8 cellular contexts compared by ENCODE assay signal in the genomic region with DNA sequence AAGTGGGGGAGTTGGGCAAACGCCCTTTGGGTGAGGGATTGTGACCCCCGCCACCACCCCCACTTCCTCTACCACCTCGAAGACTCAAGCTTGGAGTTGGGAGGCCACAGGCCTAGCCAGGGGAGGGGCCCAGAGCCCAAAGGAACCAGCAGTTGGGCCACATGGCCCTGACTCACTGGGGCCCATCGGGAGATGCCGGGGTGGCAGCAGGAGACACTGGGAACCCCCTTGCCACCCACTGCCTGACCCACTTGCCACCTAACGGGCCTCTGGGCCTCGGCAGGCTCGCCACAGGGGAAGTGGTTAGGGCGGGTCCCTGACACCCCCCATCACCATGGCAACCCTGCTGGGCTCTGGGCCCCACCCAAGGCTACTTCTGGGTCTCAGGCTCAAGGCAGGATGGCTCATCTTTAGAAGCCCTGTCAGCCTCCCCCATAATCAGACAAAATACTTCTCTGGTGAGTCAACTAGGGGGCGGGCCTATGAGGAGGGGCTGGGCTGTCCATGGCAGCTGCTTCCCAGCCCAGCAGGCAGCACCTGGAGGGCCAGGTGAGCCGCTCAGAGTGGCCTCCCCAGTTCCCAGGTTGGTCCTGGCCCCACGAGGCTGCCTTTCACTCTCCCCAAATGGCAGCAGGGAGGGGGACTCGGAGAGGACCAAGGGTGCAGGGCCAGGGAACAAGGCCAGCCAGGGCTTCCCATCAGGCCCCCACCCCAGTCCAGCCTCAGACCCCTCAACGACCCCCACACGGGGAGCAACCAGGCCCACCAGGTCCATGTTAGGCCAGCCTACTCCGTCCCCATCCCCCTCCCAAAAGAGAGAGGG. TPM values are rescaled to one million over a fixed set of nuclear protein-coding genes. Genes with fewer than 3 reads are reported as not detected.
DNase-seq lines count a peak whose midpoint lies in the region; TF ChIP-seq lines count a peak whose summit lies in the region.

No MANE protein-coding gene starts in this region.

- H3K9ac ChIP-seq in duodenal mucosa (ENCODE audit: low read depth in 1 of 2, low read length in 2 of 2) = peak overlapping the region; percentile 38 to 56

- H3K4me3 ChIP-seq in AG10803 (ENCODE audit: low read length) (peak overlapping the region; percentile 86), duodenal mucosa (ENCODE audit: low read depth in 1 of 2, low read length in 2 of 2) (peak overlapping the region; percentile 50 to 52)

- no peaks in the 10 kb centered on the region for H3K27me3 ChIP-seq in duodenal mucosa (ENCODE audit: control insufficient read depth in 1 of 2, insufficient read depth in 2 of 2, low read length in 2 of 2)

- no peaks in the 10 kb centered on the region for H3K9me3 ChIP-seq in duodenal mucosa (ENCODE audit: control insufficient read depth in 1 of 2, low read length in 2 of 2)

- peak overlapping the region; percentile 70 for H3K27ac ChIP-seq in duodenal mucosa (ENCODE audit: low read depth, low read length)

- peaks cover 3 to 18% of the 10 kb centered on the region in 2 donors for H3K4me1 ChIP-seq in duodenal mucosa (ENCODE audit: control insufficient read depth in 1 of 2, insufficient read depth in 2 of 2, low read length in 2 of 2)

- TF ChIP-seq CTCF in AG10803 (conservative IDR thresholded peaks at IDR 0.05; ENCODE audit: low read length) (no peak), GM20000 (IDR thresholded peaks at IDR 0.05; ENCODE audit: extremely low read depth, missing control alignments) (no peak)

- DNase-seq in AG10803 (ENCODE audit: low read depth) (peak; percentile 93), GM20000 (ENCODE audit: low spot score) (peak; percentile 68), NCI-H2196 (lab: John Stamatoyannopoulos, UW; ENCODE audit: unreplicated experiment) (peak; percentile 57), mucosa of gallbladder (ENCODE audit: low spot score) (peak; percentile 66), NCI-H2171 treated with DMSO at 0.1 percent for 48 hours (lab: John Stamatoyannopoulos, UW) (no peak)
- DNase-seq in activated CD4-positive, alpha-beta T cell treated with anti-CD3 and anti-CD28 coated beads, Interleukin-2, amount 50 U/mL, for 24 hours (ENCODE audit: low read depth in 1 of 2, low spot score in 1 of 2) = peak; percentile 69 to 83
- DNase-seq in stimulated activated CD8-positive, alpha-beta memory T cell treated with anti-CD3 and anti-CD28 coated beads, Interleukin-4, amount 100 ng/mL, for 48 hours = peak; percentile 93

- peaks cover 0 to 14% of the 10 kb centered on the region in 2 donors for H3K36me3 ChIP-seq in duodenal mucosa (ENCODE audit: control insufficient read depth in 1 of 2, insufficient read depth in 2 of 2, low read length in 2 of 2)

RNA-seq across cellular contexts. Expression of gene FLNA, which starts 5.6 kb away (rescaled TPM):
- total RNA-seq in mucosa of gallbladder = 2,367 TPM

RNA-seq across cellular contexts. Expression of gene EMD, which starts 10.3 kb away (rescaled TPM):
- 62.6 TPM for total RNA-seq in mucosa of gallbladder

RNA-seq across cellular contexts. Expression of gene RPL10, which starts 29.3 kb away (rescaled TPM):
- total RNA-seq in mucosa of gallbladder = 1,937 TPM

RNA-seq across cellular contexts. Expression of gene DNASE1L1, which starts 40.2 kb away (rescaled TPM):
- total RNA-seq in mucosa of gallbladder = 28.2 TPM

RNA-seq across cellular contexts. Expression of gene TAFAZZIN, which starts 42.5 kb away (rescaled TPM):
- 49.8 TPM for total RNA-seq in mucosa of gallbladder
